8 cellular contexts compared by ENCODE assay signal in genomic region chr7:150973571-150974451, GRCh38. TPM values are rescaled to one million over a fixed set of nuclear protein-coding genes. Genes with fewer than 3 reads are reported as not detected.
DNase-seq lines count a peak whose midpoint lies in the region; ATAC-seq and TF ChIP-seq lines count a peak whose summit lies in the region.
"Had no signal": no experiment of that assay in that cellular context is flagged by ENCODE, and none has a peak within 500 bp of the region (broad histone marks: within the 10 kb centered on the region; RNA-seq: fewer than 3 reads in every experiment).

No MANE protein-coding gene starts in this region.

- no peak for TF ChIP-seq CTCF in endothelial cell (IDR thresholded peaks at IDR 0.05; ENCODE audit: unreplicated experiment)

- peaks cover 12% of the 10 kb centered on the region for H3K36me3 Mint-ChIP-seq in endothelial cell (ENCODE audit: low read depth, unreplicated experiment)
- no peaks in the 10 kb centered on the region for H3K36me3 Mint-ChIP-seq in stimulated activated effector memory CD8-positive, alpha-beta T cell treated with anti-CD3 and anti-CD28 coated beads, Interleukin-12 subunit alpha, Interleukin-12 subunit beta, amount 100 ng/mL, for 72 hours

- no peaks in the 10 kb centered on the region for H3K36me3 ChIP-seq in HUES48 (ENCODE audit: control insufficient read depth, insufficient read depth, low read length)

- DNase-seq in NCI-H748 treated with DMSO at 0.1 percent for 48 hours (lab: John Stamatoyannopoulos, UW) (peak; percentile 86), endothelial cell (ENCODE audit: low spot score) (no peak), DMS114 treated with DMSO at 0.1 percent for 48 hours (lab: John Stamatoyannopoulos, UW; ENCODE audit: unreplicated experiment) (no peak), DMS 273 (lab: John Stamatoyannopoulos, UW; ENCODE audit: unreplicated experiment) (no peak)
- DNase-seq in stimulated activated effector memory CD8-positive, alpha-beta T cell treated with anti-CD3 and anti-CD28 coated beads, Interleukin-12 subunit alpha, Interleukin-12 subunit beta, amount 100 ng/mL, for 72 hours (ENCODE audit: low spot score in 2 of 2): no peak

- no peak overlapping the region for H3K27ac Mint-ChIP-seq in endothelial cell (ENCODE audit: unreplicated experiment)
- no peak overlapping the region for H3K27ac Mint-ChIP-seq in stimulated activated effector memory CD8-positive, alpha-beta T cell treated with anti-CD3 and anti-CD28 coated beads, Interleukin-12 subunit alpha, Interleukin-12 subunit beta, amount 100 ng/mL, for 72 hours

- H3K4me1 ChIP-seq in HUES48 (ENCODE audit: control insufficient read depth, insufficient read depth, low read length): peaks cover 40% of the 10 kb centered on the region

- H3K9ac ChIP-seq in HUES48 (ENCODE audit: low read depth, low read length): no peak overlapping the region

- peaks cover 42% of the 10 kb centered on the region for H3K27me3 ChIP-seq in HUES48 (ENCODE audit: control insufficient read depth, insufficient read depth, low read length)

- no peak for ATAC-seq in stimulated activated effector memory CD8-positive, alpha-beta T cell treated with anti-CD3 and anti-CD28 coated beads, Interleukin-12 subunit alpha, Interleukin-12 subunit beta, amount 100 ng/mL, for 72 hours
- no peak for ATAC-seq in HG03175 (IDR thresholded peaks at IDR 0.05; ENCODE audit: unreplicated experiment)

- H3K4me3 Mint-ChIP-seq in endothelial cell (ENCODE audit: unreplicated experiment): peak overlapping the region; percentile 47
- peak overlapping the region; percentile 78 for H3K4me3 Mint-ChIP-seq in stimulated activated effector memory CD8-positive, alpha-beta T cell treated with anti-CD3 and anti-CD28 coated beads, Interleukin-12 subunit alpha, Interleukin-12 subunit beta, amount 100 ng/mL, for 72 hours

- H3K9me3 Mint-ChIP-seq in endothelial cell (ENCODE audit: unreplicated experiment): no peaks in the 10 kb centered on the region
- no peaks in the 10 kb centered on the region for H3K9me3 Mint-ChIP-seq in stimulated activated effector memory CD8-positive, alpha-beta T cell treated with anti-CD3 and anti-CD28 coated beads, Interleukin-12 subunit alpha, Interleukin-12 subunit beta, amount 100 ng/mL, for 72 hours

- peak overlapping the region; percentile 32; the same call in 1 of the 2 replicates for H3K4me3 ChIP-seq in HUES48 (ENCODE audit: low read depth, low read length)

- peaks cover 41% of the 10 kb centered on the region for H3K27me3 Mint-ChIP-seq in endothelial cell (ENCODE audit: unreplicated experiment)

- no peak overlapping the region for H3K27ac ChIP-seq in HUES48 (ENCODE audit: low read depth, low read length)
- H3K27ac ChIP-seq: HL-60 had no signal

- H3K9me3 ChIP-seq in HUES48 (ENCODE audit: control insufficient read depth, insufficient read depth, low read length): no peaks in the 10 kb centered on the region

- H3K4me1 Mint-ChIP-seq in endothelial cell (ENCODE audit: unreplicated experiment): peaks cover 12% of the 10 kb centered on the region
- peaks cover 35% of the 10 kb centered on the region for H3K4me1 Mint-ChIP-seq in stimulated activated effector memory CD8-positive, alpha-beta T cell treated with anti-CD3 and anti-CD28 coated beads, Interleukin-12 subunit alpha, Interleukin-12 subunit beta, amount 100 ng/mL, for 72 hours

RNA-seq across cellular contexts. Expression of gene KCNH2, which starts 4.3 kb away (rescaled TPM):
- 3.4 TPM for total RNA-seq in endothelial cell (ENCODE audit: unreplicated experiment)

RNA-seq across cellular contexts. Expression of gene NOS3, which starts 17.0 kb away (rescaled TPM):
- 102 TPM for total RNA-seq in endothelial cell (ENCODE audit: unreplicated experiment)

RNA-seq across cellular contexts. Expression of gene ATG9B, which starts 50.5 kb away (rescaled TPM):
- total RNA-seq in endothelial cell (ENCODE audit: unreplicated experiment): 0.85 TPM

RNA-seq across cellular contexts. Expression of gene ABCB8, which starts 54.4 kb away (rescaled TPM):
- 17.4 TPM for total RNA-seq in endothelial cell (ENCODE audit: unreplicated experiment)
